In genomic region chrX:112678831-112679230, GRCh38 we compare ENCODE assay signal across 9 cellular contexts. TPM values are rescaled to one million over a fixed set of nuclear protein-coding genes. Genes with fewer than 3 reads are reported as not detected.
A peak's percentile ranks its signal among the peaks of the same experiment; 100 is the strongest.
DNase-seq lines count a peak whose midpoint lies in the region; ATAC-seq and TF ChIP-seq lines count a peak whose summit lies in the region.
"Had no signal": no experiment of that assay in that cellular context is flagged by ENCODE, and none has a peak within 500 bp of the region (broad histone marks: within the 10 kb centered on the region; RNA-seq: fewer than 3 reads in every experiment).

No MANE protein-coding gene starts in this region.

- H2AFZ ChIP-seq in hepatocyte (no peak overlapping the region), mesenchymal stem cell (ENCODE audit: low read depth, low read length) (no peak overlapping the region)

- H3K27ac ChIP-seq in hepatocyte (peak overlapping the region; percentile 67), mesenchymal stem cell (ENCODE audit: low read length, poor library complexity, severe bottlenecking) (no peak overlapping the region)

- no peak overlapping the region for H4K91ac ChIP-seq in mesenchymal stem cell (ENCODE audit: low read length)

- H3K36me3 ChIP-seq in hepatocyte (replicated peaks; ENCODE audit: insufficient read depth, low read depth) (no peaks in the 10 kb centered on the region), mesenchymal stem cell (ENCODE audit: control insufficient read depth in 1 of 2, insufficient read depth in 2 of 2, low read depth in 1 of 2, low read length in 2 of 2) (no peaks in the 10 kb centered on the region)

- H2BK12ac ChIP-seq in mesenchymal stem cell (ENCODE audit: low read length in 2 of 2): no peak overlapping the region

- H3K9ac ChIP-seq in mesenchymal stem cell (ENCODE audit: low read length): no peak overlapping the region

- no peak overlapping the region for H2AK5ac ChIP-seq in mesenchymal stem cell (ENCODE audit: low read length, severe bottlenecking)

- ATAC-seq in GM18861 (IDR thresholded peaks at IDR 0.05; ENCODE audit: unreplicated experiment) (peak; percentile 53), GM21619 (IDR thresholded peaks at IDR 0.05; ENCODE audit: unreplicated experiment) (peak; percentile 66), HG03469 (IDR thresholded peaks at IDR 0.05; ENCODE audit: unreplicated experiment) (peak; percentile 56), HG02571 (IDR thresholded peaks at IDR 0.05; ENCODE audit: unreplicated experiment) (no peak)

- H3K9me3 ChIP-seq in hepatocyte (ENCODE audit: low read depth): no peaks in the 10 kb centered on the region
- no peaks in the 10 kb centered on the region for H3K9me3 ChIP-seq in mesenchymal stem cell (ENCODE audit: control insufficient read depth, low read length)

- no peaks in the 10 kb centered on the region for H4K20me1 ChIP-seq in hepatocyte (ENCODE audit: insufficient read depth, poor library complexity, severe bottlenecking)

- H4K8ac ChIP-seq in mesenchymal stem cell (ENCODE audit: low read length): no peak overlapping the region

- H3K79me1 ChIP-seq in mesenchymal stem cell (replicated peaks; ENCODE audit: low read length, poor library complexity, severe bottlenecking): no peaks in the 10 kb centered on the region

- no peak overlapping the region for H3K4ac ChIP-seq in mesenchymal stem cell (ENCODE audit: low read depth in 1 of 2, low read length in 2 of 2)

- H3K27me3 ChIP-seq in hepatocyte: no peaks in the 10 kb centered on the region
- peaks cover 0 to 54% of the 10 kb centered on the region in 2 experiments for H3K27me3 ChIP-seq in mesenchymal stem cell (ENCODE audit: control insufficient read depth in 1 of 2, insufficient read depth in 1 of 2, low read length in 2 of 2)

- H3K9me2 ChIP-seq in hepatocyte (replicated peaks; ENCODE audit: insufficient read depth): no peaks in the 10 kb centered on the region

- no peak overlapping the region for H3K4me3 ChIP-seq in hepatocyte
- no peak overlapping the region for H3K4me3 ChIP-seq in mesenchymal stem cell (ENCODE audit: insufficient read depth in 1 of 2, low read depth in 1 of 2, low read length in 2 of 2)

- H3K18ac ChIP-seq in mesenchymal stem cell (ENCODE audit: low read depth in 1 of 2, low read length in 2 of 2): no peak overlapping the region

- no peak overlapping the region for H2BK15ac ChIP-seq in mesenchymal stem cell (ENCODE audit: low read depth, poor library complexity, severe bottlenecking)

- no peaks in the 10 kb centered on the region for H3K79me2 ChIP-seq in hepatocyte

- no peak overlapping the region for H2BK120ac ChIP-seq in mesenchymal stem cell (ENCODE audit: low read depth, low read length)

- no peak overlapping the region for H3K23ac ChIP-seq in mesenchymal stem cell (ENCODE audit: low read length in 2 of 2)

- H3K4me1 ChIP-seq in hepatocyte (ENCODE audit: insufficient read depth) (no peaks in the 10 kb centered on the region), mesenchymal stem cell (ENCODE audit: control insufficient read depth, insufficient read depth, low read depth, low read length) (no peaks in the 10 kb centered on the region)

- no peak for TF ChIP-seq CTCF in hepatocyte (IDR thresholded peaks at IDR 0.05; ENCODE audit: poor library complexity)

- no peak overlapping the region for H3K14ac ChIP-seq in mesenchymal stem cell (ENCODE audit: low read length in 2 of 2)

- peak overlapping the region; percentile 84 for H3K4me2 ChIP-seq in hepatocyte
- no peak overlapping the region for H3K4me2 ChIP-seq in mesenchymal stem cell (ENCODE audit: low read length, poor library complexity, severe bottlenecking)

- H2BK5ac ChIP-seq in mesenchymal stem cell (ENCODE audit: low read depth, low read length, poor library complexity, severe bottlenecking): no peak overlapping the region

- DNase-seq in hepatocyte (ENCODE audit: low spot score): no peak
- DNase-seq in NCI-H2227 (lab: John Stamatoyannopoulos, UW; ENCODE audit: unreplicated experiment): no peak
- DNase-seq in mesenchymal stem cell: no peak
- DNase-seq in 8988T: no peak

RNA-seq across cellular contexts. Expression of gene LHFPL1, which starts 0.9 kb away (rescaled TPM):
- total RNA-seq in hepatocyte: 0.24 and 0.63 TPM in 2 replicates
- polyA plus RNA-seq in hepatocyte: 0.17 and 0.19 TPM in 2 replicates
- polyA plus RNA-seq in mesenchymal stem cell (2013, experiment 1 of 2): 0.06 TPM
- polyA plus RNA-seq in mesenchymal stem cell (2013, experiment 2 of 2): 0.03 TPM
- total RNA-seq: T-helper 1 cell treated with Interleukin-12 subunit alpha and Interleukin-12 subunit beta and Interleukin-4 antibody, amounts not matched to agents 30 ng/mL and 1 ng/mL, for 36 hours had no signal
